Comparison of ENCODE assay signal across 2 cellular contexts in the genomic region with DNA sequence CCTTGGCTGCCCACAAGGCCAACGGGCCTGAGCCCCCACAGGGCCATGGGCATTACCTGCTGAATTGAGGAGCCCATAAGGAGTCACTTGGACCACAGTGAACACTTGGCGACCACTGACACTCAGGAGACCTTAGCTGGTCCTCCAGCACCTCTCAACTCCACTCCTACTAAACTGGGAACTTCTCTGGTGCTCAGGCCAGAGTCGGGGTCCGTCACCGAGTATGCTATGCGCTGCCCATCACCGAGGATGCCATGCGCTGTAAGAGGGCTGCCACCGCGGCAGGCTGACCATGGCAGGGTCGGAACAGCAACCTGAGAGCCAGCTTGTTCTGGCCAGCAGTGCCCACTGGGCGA.
A peak's percentile ranks its signal among the peaks of the same experiment; 100 is the strongest.
TF ChIP-seq lines count a peak whose summit lies in the region.

No MANE protein-coding gene starts in this region.

TF ChIP-seq in A549, 52 proteins besides CTCF, POLR2A, EP300 and RAD21 (continues in another document):
- TF ChIP-seq BHLHE40 (IDR thresholded peaks at IDR 0.05; ENCODE audit: low read depth, low read length) (no peak), FOSL2 (IDR thresholded peaks at IDR 0.05) (no peak), FOSL2 (CRISPR knock-in tag; IDR thresholded peaks at IDR 0.05) (no peak), ZC3H11A (IDR thresholded peaks at IDR 0.05) (no peak), PHF8 (IDR thresholded peaks at IDR 0.05; ENCODE audit: borderline replicate concordance, low read depth) (no peak), FOXS1 (CRISPR knock-in tag; IDR thresholded peaks at IDR 0.05) (0 out of 2 replicates have a peak, but pooled peaks have one; percentile 78), ZFP36 (IDR thresholded peaks at IDR 0.05; ENCODE audit: borderline replicate concordance, partially characterized antibody) (no peak), HOXA7 (CRISPR knock-in tag; IDR thresholded peaks at IDR 0.05) (peak; percentile 83; the same call in 1 of the 2 replicates), RCOR1 (IDR thresholded peaks at IDR 0.05; ENCODE audit: low read depth, low read length) (no peak), RARB (CRISPR knock-in tag; IDR thresholded peaks at IDR 0.05) (peak; percentile 40; the same call in 1 of the 2 replicates), GATA3 (IDR thresholded peaks at IDR 0.05; ENCODE audit: borderline replicate concordance) (no peak), JUNB (IDR thresholded peaks at IDR 0.05) (no peak), TP53 (CRISPR knock-in tag; IDR thresholded peaks at IDR 0.05) (no peak), CBX2 (IDR thresholded peaks at IDR 0.05; ENCODE audit: borderline replicate concordance, low read depth) (no peak), NFE2L2 (conservative IDR thresholded peaks at IDR 0.05; ENCODE audit: low read length) (no peak), EHF (CRISPR knock-in tag; IDR thresholded peaks at IDR 0.05) (peak; percentile 91), FOSB (CRISPR knock-in tag; IDR thresholded peaks at IDR 0.05) (peak; percentile 55; the same call in 1 of the 2 replicates), HOXB13 (CRISPR knock-in tag; IDR thresholded peaks at IDR 0.05; ENCODE audit: low read depth) (peak; percentile 97), NR3C1 (IDR thresholded peaks at IDR 0.05) (no peak), RFX5 (IDR thresholded peaks at IDR 0.05) (no peak), HEYL (CRISPR knock-in tag; IDR thresholded peaks at IDR 0.05) (peak; percentile 96; the same call in 1 of the 2 replicates), KDM1A (IDR thresholded peaks at IDR 0.05; ENCODE audit: low read depth) (no peak), HDAC2 (IDR thresholded peaks at IDR 0.05) (no peak), HOXB5 (CRISPR knock-in tag; IDR thresholded peaks at IDR 0.05) (peak; percentile 94; the same call in 1 of the 2 replicates), ESRRA (IDR thresholded peaks at IDR 0.05; ENCODE audit: borderline replicate concordance, low read length) (no peak), TFCP2L1 (CRISPR knock-in tag; IDR thresholded peaks at IDR 0.05) (peak; percentile 89; the same call in 1 of the 2 replicates), ZNF302 (CRISPR knock-in tag; IDR thresholded peaks at IDR 0.05) (peak; percentile 95), NPAS2 (CRISPR knock-in tag; IDR thresholded peaks at IDR 0.05; ENCODE audit: borderline replicate concordance) (peak; percentile 58; the same call in 1 of the 2 replicates), CBX8 (IDR thresholded peaks at IDR 0.05) (no peak), JUN (IDR thresholded peaks at IDR 0.05) (no peak), POLR2AphosphoS2 (conservative IDR thresholded peaks at IDR 0.05; ENCODE audit: low read length) (no peak)
- TF ChIP-seq, protein P1, sequence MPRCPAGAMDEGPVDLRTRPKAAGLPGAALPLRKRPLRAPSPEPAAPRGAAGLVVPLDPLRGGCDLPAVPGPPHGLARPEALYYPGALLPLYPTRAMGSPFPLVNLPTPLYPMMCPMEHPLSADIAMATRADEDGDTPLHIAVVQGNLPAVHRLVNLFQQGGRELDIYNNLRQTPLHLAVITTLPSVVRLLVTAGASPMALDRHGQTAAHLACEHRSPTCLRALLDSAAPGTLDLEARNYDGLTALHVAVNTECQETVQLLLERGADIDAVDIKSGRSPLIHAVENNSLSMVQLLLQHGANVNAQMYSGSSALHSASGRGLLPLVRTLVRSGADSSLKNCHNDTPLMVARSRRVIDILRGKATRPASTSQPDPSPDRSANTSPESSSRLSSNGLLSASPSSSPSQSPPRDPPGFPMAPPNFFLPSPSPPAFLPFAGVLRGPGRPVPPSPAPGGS (IDR thresholded peaks at IDR 0.05), result no peak
- TF ChIP-seq, protein P2, sequence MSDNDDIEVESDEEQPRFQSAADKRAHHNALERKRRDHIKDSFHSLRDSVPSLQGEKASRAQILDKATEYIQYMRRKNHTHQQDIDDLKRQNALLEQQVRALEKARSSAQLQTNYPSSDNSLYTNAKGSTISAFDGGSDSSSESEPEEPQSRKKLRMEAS (IDR thresholded peaks at IDR 0.05), result no peak; the same call in 1 of the 2 replicates
- TF ChIP-seq, protein P3, sequence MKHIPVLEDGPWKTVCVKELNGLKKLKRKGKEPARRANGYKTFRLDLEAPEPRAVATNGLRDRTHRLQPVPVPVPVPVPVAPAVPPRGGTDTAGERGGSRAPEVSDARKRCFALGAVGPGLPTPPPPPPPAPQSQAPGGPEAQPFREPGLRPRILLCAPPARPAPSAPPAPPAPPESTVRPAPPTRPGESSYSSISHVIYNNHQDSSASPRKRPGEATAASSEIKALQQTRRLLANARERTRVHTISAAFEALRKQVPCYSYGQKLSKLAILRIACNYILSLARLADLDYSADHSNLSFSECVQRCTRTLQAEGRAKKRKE (CRISPR knock-in tag; IDR thresholded peaks at IDR 0.05; ENCODE audit: low read depth), result peak; percentile 95
- TF ChIP-seq, protein P4, sequence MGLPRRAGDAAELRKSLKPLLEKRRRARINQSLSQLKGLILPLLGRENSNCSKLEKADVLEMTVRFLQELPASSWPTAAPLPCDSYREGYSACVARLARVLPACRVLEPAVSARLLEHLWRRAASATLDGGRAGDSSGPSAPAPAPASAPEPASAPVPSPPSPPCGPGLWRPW (IDR thresholded peaks at IDR 0.05), result no peak
- TF ChIP-seq, protein P5, sequence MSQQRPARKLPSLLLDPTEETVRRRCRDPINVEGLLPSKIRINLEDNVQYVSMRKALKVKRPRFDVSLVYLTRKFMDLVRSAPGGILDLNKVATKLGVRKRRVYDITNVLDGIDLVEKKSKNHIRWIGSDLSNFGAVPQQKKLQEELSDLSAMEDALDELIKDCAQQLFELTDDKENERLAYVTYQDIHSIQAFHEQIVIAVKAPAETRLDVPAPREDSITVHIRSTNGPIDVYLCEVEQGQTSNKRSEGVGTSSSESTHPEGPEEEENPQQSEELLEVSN (IDR thresholded peaks at IDR 0.05; ENCODE audit: borderline replicate concordance, low read depth), result no peak

TF ChIP-seq in IMR-90, 13 proteins besides CTCF, POLR2A, EP300 and RAD21:
- no peak for TF ChIP-seq BHLHE40 (IDR thresholded peaks at IDR 0.05; ENCODE audit: low read depth, low read length)
- no peak for TF ChIP-seq MAZ (IDR thresholded peaks at IDR 0.05; ENCODE audit: borderline replicate concordance, low read depth, low read length)
- TF ChIP-seq NFE2L2 (IDR thresholded peaks at IDR 0.05; ENCODE audit: low read depth, low read length), result no peak
- TF ChIP-seq FOS (IDR thresholded peaks at IDR 0.05; ENCODE audit: low read depth, low read length), result no peak
- TF ChIP-seq SMC3 (IDR thresholded peaks at IDR 0.05; ENCODE audit: low read depth, low read length), result no peak
- TF ChIP-seq, protein P6, sequence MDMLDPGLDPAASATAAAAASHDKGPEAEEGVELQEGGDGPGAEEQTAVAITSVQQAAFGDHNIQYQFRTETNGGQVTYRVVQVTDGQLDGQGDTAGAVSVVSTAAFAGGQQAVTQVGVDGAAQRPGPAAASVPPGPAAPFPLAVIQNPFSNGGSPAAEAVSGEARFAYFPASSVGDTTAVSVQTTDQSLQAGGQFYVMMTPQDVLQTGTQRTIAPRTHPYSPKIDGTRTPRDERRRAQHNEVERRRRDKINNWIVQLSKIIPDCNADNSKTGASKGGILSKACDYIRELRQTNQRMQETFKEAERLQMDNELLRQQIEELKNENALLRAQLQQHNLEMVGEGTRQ (IDR thresholded peaks at IDR 0.05; ENCODE audit: low read depth, low read length), result no peak
- TF ChIP-seq, protein P7, sequence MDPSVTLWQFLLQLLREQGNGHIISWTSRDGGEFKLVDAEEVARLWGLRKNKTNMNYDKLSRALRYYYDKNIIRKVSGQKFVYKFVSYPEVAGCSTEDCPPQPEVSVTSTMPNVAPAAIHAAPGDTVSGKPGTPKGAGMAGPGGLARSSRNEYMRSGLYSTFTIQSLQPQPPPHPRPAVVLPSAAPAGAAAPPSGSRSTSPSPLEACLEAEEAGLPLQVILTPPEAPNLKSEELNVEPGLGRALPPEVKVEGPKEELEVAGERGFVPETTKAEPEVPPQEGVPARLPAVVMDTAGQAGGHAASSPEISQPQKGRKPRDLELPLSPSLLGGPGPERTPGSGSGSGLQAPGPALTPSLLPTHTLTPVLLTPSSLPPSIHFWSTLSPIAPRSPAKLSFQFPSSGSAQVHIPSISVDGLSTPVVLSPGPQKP (IDR thresholded peaks at IDR 0.05; ENCODE audit: borderline replicate concordance, low read depth, low read length), result no peak
- TF ChIP-seq RCOR1 (IDR thresholded peaks at IDR 0.05; ENCODE audit: insufficient replicate concordance, low read length), result no peak
- TF ChIP-seq CEBPB (IDR thresholded peaks at IDR 0.05; ENCODE audit: low read depth, low read length), result no peak
- TF ChIP-seq MAFK (IDR thresholded peaks at IDR 0.05; ENCODE audit: low read depth, low read length), result no peak
- TF ChIP-seq RFX5 (IDR thresholded peaks at IDR 0.05; ENCODE audit: low read depth, low read length), result no peak
- TF ChIP-seq CHD1 (IDR thresholded peaks at IDR 0.05; ENCODE audit: low read depth, low read length), result no peak
- no peak for TF ChIP-seq MXI1 (IDR thresholded peaks at IDR 0.05; ENCODE audit: borderline replicate concordance, low read depth, low read length)
